In the genomic region with DNA sequence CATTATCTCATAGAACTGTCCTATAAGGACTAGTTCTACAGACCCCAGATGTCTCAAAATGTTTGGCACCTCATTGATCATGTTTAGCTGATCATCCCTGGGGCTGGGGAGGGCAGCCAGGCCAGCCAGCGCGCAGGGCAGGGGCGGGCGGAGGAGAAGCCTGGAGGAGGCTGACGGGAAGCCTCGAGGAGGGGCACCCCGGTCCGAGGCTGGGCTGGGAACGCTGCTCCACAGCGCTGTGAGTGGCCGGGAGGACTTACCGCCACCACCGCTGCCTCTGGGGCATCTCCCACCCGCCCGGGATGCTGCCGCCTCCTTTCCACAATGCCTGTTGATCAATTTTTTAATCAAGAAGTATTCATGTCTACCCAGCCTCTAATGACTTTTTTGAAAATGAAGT, we compare ENCODE assay signal across 1 cellular context.
TF ChIP-seq lines count a peak whose summit lies in the region.

No MANE protein-coding gene starts in this region.

TF ChIP-seq in HepG2, 621 proteins besides CTCF, POLR2A, EP300 and RAD21:
- TF ChIP-seq, protein P1, sequence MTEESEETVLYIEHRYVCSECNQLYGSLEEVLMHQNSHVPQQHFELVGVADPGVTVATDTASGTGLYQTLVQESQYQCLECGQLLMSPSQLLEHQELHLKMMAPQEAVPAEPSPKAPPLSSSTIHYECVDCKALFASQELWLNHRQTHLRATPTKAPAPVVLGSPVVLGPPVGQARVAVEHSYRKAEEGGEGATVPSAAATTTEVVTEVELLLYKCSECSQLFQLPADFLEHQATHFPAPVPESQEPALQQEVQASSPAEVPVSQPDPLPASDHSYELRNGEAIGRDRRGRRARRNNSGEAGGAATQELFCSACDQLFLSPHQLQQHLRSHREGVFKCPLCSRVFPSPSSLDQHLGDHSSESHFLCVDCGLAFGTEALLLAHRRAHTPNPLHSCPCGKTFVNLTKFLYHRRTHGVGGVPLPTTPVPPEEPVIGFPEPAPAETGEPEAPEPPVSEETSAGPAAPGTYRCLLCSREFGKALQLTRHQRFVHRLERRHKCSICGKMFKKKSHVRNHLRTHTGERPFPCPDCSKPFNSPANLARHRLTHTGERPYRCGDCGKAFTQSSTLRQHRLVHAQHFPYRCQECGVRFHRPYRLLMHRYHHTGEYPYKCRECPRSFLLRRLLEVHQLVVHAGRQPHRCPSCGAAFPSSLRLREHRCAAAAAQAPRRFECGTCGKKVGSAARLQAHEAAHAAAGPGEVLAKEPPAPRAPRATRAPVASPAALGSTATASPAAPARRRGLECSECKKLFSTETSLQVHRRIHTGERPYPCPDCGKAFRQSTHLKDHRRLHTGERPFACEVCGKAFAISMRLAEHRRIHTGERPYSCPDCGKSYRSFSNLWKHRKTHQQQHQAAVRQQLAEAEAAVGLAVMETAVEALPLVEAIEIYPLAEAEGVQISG (CRISPR knock-in tag; IDR thresholded peaks at IDR 0.05) = peak; percentile 67
- TF ChIP-seq, protein P2, sequence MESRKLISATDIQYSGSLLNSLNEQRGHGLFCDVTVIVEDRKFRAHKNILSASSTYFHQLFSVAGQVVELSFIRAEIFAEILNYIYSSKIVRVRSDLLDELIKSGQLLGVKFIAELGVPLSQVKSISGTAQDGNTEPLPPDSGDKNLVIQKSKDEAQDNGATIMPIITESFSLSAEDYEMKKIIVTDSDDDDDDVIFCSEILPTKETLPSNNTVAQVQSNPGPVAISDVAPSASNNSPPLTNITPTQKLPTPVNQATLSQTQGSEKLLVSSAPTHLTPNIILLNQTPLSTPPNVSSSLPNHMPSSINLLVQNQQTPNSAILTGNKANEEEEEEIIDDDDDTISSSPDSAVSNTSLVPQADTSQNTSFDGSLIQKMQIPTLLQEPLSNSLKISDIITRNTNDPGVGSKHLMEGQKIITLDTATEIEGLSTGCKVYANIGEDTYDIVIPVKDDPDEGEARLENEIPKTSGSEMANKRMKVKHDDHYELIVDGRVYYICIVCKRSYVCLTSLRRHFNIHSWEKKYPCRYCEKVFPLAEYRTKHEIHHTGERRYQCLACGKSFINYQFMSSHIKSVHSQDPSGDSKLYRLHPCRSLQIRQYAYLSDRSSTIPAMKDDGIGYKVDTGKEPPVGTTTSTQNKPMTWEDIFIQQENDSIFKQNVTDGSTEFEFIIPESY (CRISPR knock-in tag; IDR thresholded peaks at IDR 0.05) = 0 out of 2 replicates have a peak, but pooled peaks have one; percentile 21
- no peak for TF ChIP-seq ATM (IDR thresholded peaks at IDR 0.05; ENCODE audit: borderline replicate concordance)
- TF ChIP-seq ZKSCAN1 (IDR thresholded peaks at IDR 0.05; ENCODE audit: low read length) = no peak
